In the genomic region with DNA sequence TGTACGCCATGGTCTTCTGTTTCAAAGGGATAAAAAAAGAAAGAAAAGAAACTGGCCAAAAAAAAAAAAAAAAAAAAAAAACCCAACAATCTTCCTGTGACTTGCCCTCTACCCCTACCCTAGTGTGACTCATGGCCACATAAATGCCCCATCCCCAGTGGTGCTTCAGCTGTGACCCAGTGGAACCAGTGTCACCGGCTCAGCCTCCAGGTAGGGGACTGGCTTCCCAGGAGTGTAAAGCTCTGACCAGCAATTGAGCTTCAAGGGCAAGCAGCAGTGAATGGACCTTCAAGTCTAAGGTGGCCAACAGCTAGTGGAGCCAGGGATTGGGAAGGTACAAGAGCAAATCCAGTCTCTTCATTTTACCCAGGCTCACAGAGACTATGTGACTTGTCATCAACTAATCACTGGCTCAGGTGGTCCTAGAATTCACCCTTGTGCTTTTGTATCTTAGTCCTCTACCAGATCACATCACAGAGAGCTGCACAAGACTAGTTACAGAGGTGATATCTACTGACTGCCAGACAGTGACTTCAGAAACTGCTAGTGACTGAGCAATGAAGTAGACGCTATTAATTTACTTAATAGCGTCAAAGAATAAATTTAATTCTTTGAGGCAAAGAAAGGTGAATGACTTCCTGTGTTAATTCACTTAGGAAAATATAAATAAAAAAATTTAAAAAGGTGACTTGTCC, we compare ENCODE assay signal across 9 cellular contexts. TPM values are rescaled to one million over a fixed set of nuclear protein-coding genes. Genes with fewer than 3 reads are reported as not detected.
A peak's percentile ranks its signal among the peaks of the same experiment; 100 is the strongest.
DNase-seq lines count a peak whose midpoint lies in the region; ATAC-seq and TF ChIP-seq lines count a peak whose summit lies in the region.
"Had no signal": no experiment of that assay in that cellular context is flagged by ENCODE, and none has a peak within 500 bp of the region (broad histone marks: within the 10 kb centered on the region; RNA-seq: fewer than 3 reads in every experiment).

No MANE protein-coding gene starts in this region.

- H3K36me3 ChIP-seq in stomach, result peaks cover 0 to 8% (median 4%) of the 10 kb centered on the region in 4 donors

- no peaks in the 10 kb centered on the region for H3K9me3 Mint-ChIP-seq in activated naive CD4-positive, alpha-beta T cell treated with anti-CD3 and anti-CD28 coated beads for 36 hours
- H3K9me3 Mint-ChIP-seq in T-cell, result no peaks in the 10 kb centered on the region
- peaks cover 2% of the 10 kb centered on the region for H3K9me3 Mint-ChIP-seq in glutamatergic neuron (ENCODE audit: unreplicated experiment)
- H3K9me3 Mint-ChIP-seq: CD14-positive monocyte had no signal

- DNase-seq in activated naive CD4-positive, alpha-beta T cell treated with anti-CD3 and anti-CD28 coated beads for 36 hours, result peak; percentile 25
- no peak for DNase-seq in activated naive CD4-positive, alpha-beta T cell treated with Interleukin-2 at 50 U/mL for 16 hours
- DNase-seq in T-cell (no peak), glutamatergic neuron (no peak), stomach (no peak), SK-N-DZ (ENCODE audit: low spot score) (no peak)

- no peaks in the 10 kb centered on the region for H3K9me3 ChIP-seq in stomach

- H3K27me3 Mint-ChIP-seq in activated naive CD4-positive, alpha-beta T cell treated with anti-CD3 and anti-CD28 coated beads for 36 hours (ENCODE audit: low read depth), result no peaks in the 10 kb centered on the region
- H3K27me3 Mint-ChIP-seq in T-cell (no peaks in the 10 kb centered on the region), glutamatergic neuron (ENCODE audit: unreplicated experiment) (peaks cover 1% of the 10 kb centered on the region)

- peak overlapping the region; percentile 71 to 95 (median 92) for H3K27ac ChIP-seq in stomach

- H3K36me3 Mint-ChIP-seq in activated naive CD4-positive, alpha-beta T cell treated with anti-CD3 and anti-CD28 coated beads for 36 hours (ENCODE audit: low read depth), result peaks cover 4% of the 10 kb centered on the region
- no peaks in the 10 kb centered on the region for H3K36me3 Mint-ChIP-seq in T-cell
- no peaks in the 10 kb centered on the region for H3K36me3 Mint-ChIP-seq in glutamatergic neuron (ENCODE audit: unreplicated experiment)

- peaks cover 16 to 40% (median 31%) of the 10 kb centered on the region in 4 donors for H3K4me1 ChIP-seq in stomach

- POLR2A ChIA-PET in T-cell (lab: Charles Lee), result interaction anchor here in 1 of 2 donors (0.6 kb wide), 1 partner anchor 9 kb away, joined by 3 read pairs; no protein-coding TSS in a partner anchor

- H3K4me3 Mint-ChIP-seq in activated naive CD4-positive, alpha-beta T cell treated with anti-CD3 and anti-CD28 coated beads for 36 hours, result peak overlapping the region; percentile 87
- H3K4me3 Mint-ChIP-seq in T-cell (peak overlapping the region; percentile 83), glutamatergic neuron (ENCODE audit: unreplicated experiment) (peak overlapping the region; percentile 78)

- peak overlapping the region; percentile 93 for H3K27ac Mint-ChIP-seq in activated naive CD4-positive, alpha-beta T cell treated with anti-CD3 and anti-CD28 coated beads for 36 hours
- peak overlapping the region; percentile 55 to 87 for H3K27ac Mint-ChIP-seq in T-cell
- no peak overlapping the region for H3K27ac Mint-ChIP-seq in glutamatergic neuron (ENCODE audit: unreplicated experiment)

- intact Hi-C loops in activated naive CD4-positive, alpha-beta T cell treated with anti-CD3 and anti-CD28 coated beads for 36 hours (cut with micrococcal nuclease), result loop anchor here (1.0 to 10.0 kb wide), 3 partner anchors 414 to 863 kb away; a partner anchor contains a TSS
- intact Hi-C loops in stomach (cut with DNase I; ENCODE audit: low total_unique reads), result no loop called here

- 90 to 93% (median 92%) methylated on average over 4 of the region's 4 CpGs for WGBS in stomach, 5 donors

- TF ChIP-seq CTCF in glutamatergic neuron (IDR thresholded peaks at IDR 0.05; ENCODE audit: partially characterized antibody, unreplicated experiment) (no peak), stomach (IDR thresholded peaks at IDR 0.05) (no peak)

- peaks cover 33% of the 10 kb centered on the region for H3K4me1 Mint-ChIP-seq in activated naive CD4-positive, alpha-beta T cell treated with anti-CD3 and anti-CD28 coated beads for 36 hours (ENCODE audit: low read depth)
- H3K4me1 Mint-ChIP-seq in T-cell, result peaks cover 36 to 41% (median 37%) of the 10 kb centered on the region in 3 donors
- H3K4me1 Mint-ChIP-seq in glutamatergic neuron (ENCODE audit: low read depth, unreplicated experiment), result peaks cover 5% of the 10 kb centered on the region

- TF ChIP-seq POLR2A in stomach (IDR thresholded peaks at IDR 0.05) (no peak), GM18505 (IDR thresholded peaks at IDR 0.05; ENCODE audit: borderline replicate concordance, extremely low read depth, insufficient read depth, insufficient read length) (no peak)

- ATAC-seq in T-cell (replicated peaks in 1 of 4) (no peak), GM18505 (IDR thresholded peaks at IDR 0.05; ENCODE audit: unreplicated experiment) (no peak), HG03039 (IDR thresholded peaks at IDR 0.05; ENCODE audit: unreplicated experiment) (no peak)

- CTCF ChIA-PET in activated naive CD4-positive, alpha-beta T cell treated with anti-CD3 and anti-CD28 coated beads for 36 hours (lab: Charles Lee), result interaction anchor here (0.7 to 1.3 kb wide), 2 partner anchors 9 to 38 kb away, joined by 3 to 4 read pairs; no protein-coding TSS in a partner anchor
- CTCF ChIA-PET in T-cell (lab: Charles Lee), result interaction anchor here (0.6 to 1.1 kb wide), 7 partner anchors 9 to 735 kb away, joined by 3 to 8 read pairs (median 3); no protein-coding TSS in a partner anchor

- no peaks in the 10 kb centered on the region for H3K27me3 ChIP-seq in stomach

- H3K4me3 ChIP-seq in stomach, result no peak overlapping the region

- no peak for TF ChIP-seq EP300 in stomach (IDR thresholded peaks at IDR 0.05)

RNA-seq across cellular contexts. Expression of a gene that starts 1.3 kb away (rescaled TPM):
- total RNA-seq in activated naive CD4-positive, alpha-beta T cell treated with anti-CD3 and anti-CD28 coated beads for 36 hours, result 10 to 100 TPM; 13.6 to 15.3 TPM
- total RNA-seq in T-cell (10 to 100 TPM; 21.4 to 23.3 (median 21.8) TPM), glutamatergic neuron (ENCODE audit: unreplicated experiment) (14.9 TPM), stomach (10 to 100 TPM; 13.4 to 35.7 (median 28.1) TPM)
- 10 to 100 TPM in 1 of 3 donors, 1 to 10 TPM in 2; 4.9 to 11.6 (median 8.3) TPM for polyA plus RNA-seq in stomach
- 13.9 and 15.6 TPM in 2 replicates for polyA plus RNA-seq in SK-N-DZ (2014; cell fraction: cytosol; rRNA removed)
- 9.9 and 16.6 TPM in 2 replicates for polyA plus RNA-seq in SK-N-DZ (2014; cell fraction: nucleus; rRNA removed)

RNA-seq across cellular contexts. Expression of a gene that starts 6.5 kb away (rescaled TPM):
- total RNA-seq in activated naive CD4-positive, alpha-beta T cell treated with anti-CD3 and anti-CD28 coated beads for 36 hours, result 10 to 100 TPM; 15.6 to 16.4 TPM
- total RNA-seq in T-cell, result 10 to 100 TPM; 19.3 to 27.1 (median 21.4) TPM
- total RNA-seq in glutamatergic neuron (ENCODE audit: unreplicated experiment), result 10.7 TPM
- total RNA-seq in stomach, result 10 to 100 TPM; 10.5 to 22.0 (median 11.3) TPM
- 10 to 100 TPM in 1 of 3 donors, 1 to 10 TPM in 2; 6.3 to 11.2 (median 7.0) TPM for polyA plus RNA-seq in stomach
- 17.4 and 18.2 TPM in 2 replicates for polyA plus RNA-seq in SK-N-DZ (2014; cell fraction: cytosol; rRNA removed)
- polyA plus RNA-seq in SK-N-DZ (2014; cell fraction: nucleus; rRNA removed), result 5.3 and 7.7 TPM in 2 replicates
